Comparison of ENCODE assay signal across 8 cellular contexts in the genomic region with DNA sequence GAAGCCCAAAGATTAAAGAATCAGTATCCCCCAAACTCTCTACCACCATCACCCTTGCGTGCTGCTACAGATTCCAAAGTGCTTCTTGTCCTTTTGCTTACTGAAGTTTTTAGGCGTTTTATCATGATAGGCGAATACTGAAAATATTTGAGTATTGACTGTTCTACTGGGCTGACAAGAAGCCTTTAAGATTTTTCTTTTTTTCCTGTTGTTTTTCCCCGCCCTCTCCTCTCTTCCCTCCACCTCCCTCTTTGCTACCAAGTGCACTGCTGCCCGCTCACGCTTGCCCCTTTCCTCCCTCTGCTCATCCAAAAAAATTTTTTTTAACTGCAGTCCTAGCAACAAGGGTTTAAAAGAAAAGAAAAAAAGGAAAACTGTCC. TPM values are rescaled to one million over a fixed set of nuclear protein-coding genes. Genes with fewer than 3 reads are reported as not detected.
DNase-seq lines count a peak whose midpoint lies in the region; ATAC-seq and TF ChIP-seq lines count a peak whose summit lies in the region.

No MANE protein-coding gene starts in this region.

- H3K9ac ChIP-seq in BLaER1 (peak overlapping the region; percentile 97), KMS-11 (peak overlapping the region; percentile 96)

- no peak for ATAC-seq in HG03139 (IDR thresholded peaks at IDR 0.05; ENCODE audit: unreplicated experiment)
- ATAC-seq in GM21360 (IDR thresholded peaks at IDR 0.05; ENCODE audit: unreplicated experiment) = no peak

- H4K20me1 ChIP-seq in BLaER1 (peaks cover 48% of the 10 kb centered on the region), KMS-11 (ENCODE audit: insufficient read depth) (no peaks in the 10 kb centered on the region)

- peak overlapping the region; percentile 94 for H3K27ac ChIP-seq in BLaER1
- peak overlapping the region; percentile 72 for H3K27ac ChIP-seq in KMS-11
- peak overlapping the region; percentile 55 for H3K27ac ChIP-seq in caudate nucleus (ENCODE audit: low read depth, low read length)

- H3K9me3 ChIP-seq in BLaER1 (no peaks in the 10 kb centered on the region), mononuclear cell (ENCODE audit: low read depth, low read length) (no peaks in the 10 kb centered on the region)

- no peak for TF ChIP-seq CTCF in KMS-11 (conservative IDR thresholded peaks at IDR 0.05; ENCODE audit: low read depth, low read length)

- peak overlapping the region; percentile 97; the same call in 1 of the 2 replicates for H2AFZ ChIP-seq in KMS-11 (ENCODE audit: low read depth)

- H3K4me2 ChIP-seq in BLaER1 (peak overlapping the region; percentile 89), KMS-11 (peak overlapping the region; percentile 84)

- H3K27me3 ChIP-seq in BLaER1 (no peaks in the 10 kb centered on the region), KMS-11 (ENCODE audit: insufficient read depth, low read depth) (no peaks in the 10 kb centered on the region), mononuclear cell (ENCODE audit: insufficient read depth, low read length) (no peaks in the 10 kb centered on the region)

- DNase-seq in caudate nucleus (lab: John Stamatoyannopoulos, UW) = no peak
- DNase-seq in NCI-H1436 (lab: John Stamatoyannopoulos, UW) = no peak
- no peak for DNase-seq in anterior cingulate cortex (lab: John Stamatoyannopoulos, UW)

- H3K4me3 ChIP-seq in BLaER1 (peak overlapping the region; percentile 93), KMS-11 (IDR thresholded peaks at IDR 0.05; ENCODE audit: insufficient read depth, low read depth, low read length) (no peak overlapping the region), mononuclear cell (ENCODE audit: low read length) (peak overlapping the region; percentile 78)

- peaks cover 25% of the 10 kb centered on the region; the same call in 1 of the 2 replicates for H3K36me3 ChIP-seq in BLaER1
- H3K36me3 ChIP-seq in KMS-11 (ENCODE audit: insufficient read depth) = no peaks in the 10 kb centered on the region; the same call in 1 of the 2 replicates

- H3K4me1 ChIP-seq in BLaER1 = peaks cover 52% of the 10 kb centered on the region
- peaks cover 40% of the 10 kb centered on the region for H3K4me1 ChIP-seq in KMS-11 (ENCODE audit: low read depth, poor library complexity, severe bottlenecking)
- H3K4me1 ChIP-seq in mononuclear cell (ENCODE audit: insufficient read depth, low read length) = peaks cover 45% of the 10 kb centered on the region

- peaks cover 65% of the 10 kb centered on the region for H3K79me2 ChIP-seq in KMS-11 (ENCODE audit: insufficient read depth, low read depth)

RNA-seq across cellular contexts. Expression of a gene that starts 0.7 kb away (rescaled TPM):
- 33.9 TPM for total RNA-seq in mononuclear cell

RNA-seq across cellular contexts. Expression of a gene that starts 0.8 kb away (rescaled TPM):
- 6.4 TPM for total RNA-seq in mononuclear cell

RNA-seq across cellular contexts. Expression of a gene that starts 39.0 kb away (rescaled TPM):
- total RNA-seq in mononuclear cell = 9.0 TPM
